Comparison of ENCODE assay signal across 8 cellular contexts in the genomic region with DNA sequence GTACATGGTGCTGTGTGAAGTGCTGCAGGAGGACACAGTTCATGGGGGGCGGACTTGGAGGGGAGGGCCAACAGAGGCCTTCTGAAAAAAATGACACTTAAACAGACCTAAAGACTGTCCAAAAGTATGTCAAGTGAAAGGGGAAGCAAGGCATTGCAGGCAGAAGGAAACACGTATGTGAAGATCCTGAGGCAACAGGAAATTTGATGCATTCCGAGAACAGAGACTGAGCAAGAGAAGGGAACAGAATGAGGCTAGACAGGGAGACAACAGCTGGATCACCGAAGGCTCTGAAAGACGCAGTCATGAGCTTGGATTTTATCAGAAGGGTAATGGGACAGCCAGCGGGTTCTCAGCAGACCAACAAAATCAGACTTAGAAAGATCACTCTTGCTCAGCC. TPM values are rescaled to one million over a fixed set of nuclear protein-coding genes. Genes with fewer than 3 reads are reported as not detected.
DNase-seq lines count a peak whose midpoint lies in the region; ATAC-seq and TF ChIP-seq lines count a peak whose summit lies in the region.

No MANE protein-coding gene starts in this region.

- DNase-seq in EH (ENCODE audit: low read depth) (peak; percentile 33), trophoblast cell (peak in 1 of 2 donors; percentile 39), NCI-H2081 treated with DMSO at 0.1 percent for 48 hours (lab: John Stamatoyannopoulos, UW) (no peak), NCI-H2029 treated with DMSO at 0.1 percent for 48 hours (lab: John Stamatoyannopoulos, UW) (no peak), A172 (ENCODE audit: low spot score) (no peak)

- no peak overlapping the region for H3K18ac ChIP-seq in trophoblast cell (ENCODE audit: low read length)

- H4K20me1 ChIP-seq in OCI-LY1 (ENCODE audit: insufficient read depth, low read length), result no peaks in the 10 kb centered on the region

- H2BK12ac ChIP-seq in trophoblast cell (ENCODE audit: low read length), result no peak overlapping the region

- peak overlapping the region; percentile 71 for H3K4me2 ChIP-seq in OCI-LY1 (ENCODE audit: low read length)
- H3K4me2 ChIP-seq in trophoblast cell (ENCODE audit: low read length), result peak overlapping the region; percentile 83

- H3K9me3 ChIP-seq in OCI-LY1 (ENCODE audit: low read length), result no peaks in the 10 kb centered on the region
- no peaks in the 10 kb centered on the region for H3K9me3 ChIP-seq in endocrine pancreas (ENCODE audit: control insufficient read depth, low read length)
- peaks cover 2% of the 10 kb centered on the region for H3K9me3 ChIP-seq in trophoblast cell (ENCODE audit: insufficient read depth, low read depth, low read length)

- H3K23ac ChIP-seq in trophoblast cell (ENCODE audit: low read length), result no peak overlapping the region

- TF ChIP-seq CTCF in OCI-LY1 (IDR thresholded peaks at IDR 0.05; ENCODE audit: low read length), result no peak

- H3K4me1 ChIP-seq in OCI-LY1 (ENCODE audit: insufficient read depth, low read length, severe bottlenecking) (peaks cover 26% of the 10 kb centered on the region), endocrine pancreas (ENCODE audit: control insufficient read depth, insufficient read depth, low read length) (peaks cover 13% of the 10 kb centered on the region), trophoblast cell (ENCODE audit: control insufficient read depth in 1 of 2, insufficient read depth in 2 of 2, low read length in 2 of 2) (peaks cover 20 to 25% of the 10 kb centered on the region in 2 experiments)

- no peak for ATAC-seq in HG02759 (IDR thresholded peaks at IDR 0.05; ENCODE audit: unreplicated experiment)

- H3K27me3 ChIP-seq in OCI-LY1 (ENCODE audit: insufficient read depth, low read length) (no peaks in the 10 kb centered on the region), endocrine pancreas (ENCODE audit: control insufficient read depth, insufficient read depth, low read length) (no peaks in the 10 kb centered on the region), trophoblast cell (ENCODE audit: insufficient read depth, low read length) (no peaks in the 10 kb centered on the region)

- peak overlapping the region; percentile 35 for H3K4ac ChIP-seq in trophoblast cell (ENCODE audit: low read depth, low read length)

- H3K27ac ChIP-seq in OCI-LY1 (ENCODE audit: low read depth, low read length, poor library complexity, severe bottlenecking) (no peak overlapping the region), trophoblast cell (ENCODE audit: low read depth, low read length) (no peak overlapping the region)

- no peaks in the 10 kb centered on the region for H3K9me2 ChIP-seq in OCI-LY1 (ENCODE audit: low read depth, low read length)

- peaks cover 11% of the 10 kb centered on the region for H3K79me1 ChIP-seq in trophoblast cell (ENCODE audit: low read length)

- H3K14ac ChIP-seq in trophoblast cell (ENCODE audit: low read length), result no peak overlapping the region

- H3K36me3 ChIP-seq in OCI-LY1 (ENCODE audit: insufficient read depth, low read length) (peaks cover 16% of the 10 kb centered on the region), endocrine pancreas (ENCODE audit: control insufficient read depth, insufficient read depth, low read length) (peaks cover 6% of the 10 kb centered on the region), trophoblast cell (ENCODE audit: control insufficient read depth in 1 of 2, insufficient read depth in 2 of 2, low read length in 2 of 2) (peaks cover 12 to 19% of the 10 kb centered on the region in 2 experiments)

- H3K79me2 ChIP-seq in OCI-LY1 (ENCODE audit: insufficient read depth, low read length) (no peaks in the 10 kb centered on the region), trophoblast cell (ENCODE audit: control insufficient read depth, insufficient read depth, low read length, poor library complexity) (peaks cover 22% of the 10 kb centered on the region)

- WGBS in trophoblast cell (ENCODE audit: extremely low coverage, insufficient coverage, insufficient read length), result no CpG with 5 or more reads among the region's 6 CpGs

- H2AFZ ChIP-seq in OCI-LY1 (ENCODE audit: low read length) (no peak overlapping the region), trophoblast cell (ENCODE audit: insufficient read depth, low read length, poor library complexity) (no peak overlapping the region)

- peak overlapping the region; percentile 49 for H4K91ac ChIP-seq in trophoblast cell (ENCODE audit: low read depth, low read length)

- H3K4me3 ChIP-seq in OCI-LY1 (ENCODE audit: low read depth, low read length, poor library complexity, severe bottlenecking), result peak overlapping the region; percentile 84
- H3K4me3 ChIP-seq in endocrine pancreas (ENCODE audit: control insufficient read depth, insufficient read depth, low read length), result peak overlapping the region; percentile 87
- H3K4me3 ChIP-seq in trophoblast cell (ENCODE audit: low read depth, low read length), result no peak overlapping the region

- H3F3A ChIP-seq in OCI-LY1 (ENCODE audit: insufficient read depth, low read length), result no peaks in the 10 kb centered on the region

- H2BK5ac ChIP-seq in trophoblast cell (ENCODE audit: low read depth, low read length, poor library complexity), result no peak overlapping the region

- H3K9ac ChIP-seq in OCI-LY1 (ENCODE audit: low read length) (peak overlapping the region; percentile 71; the same call in 1 of the 2 replicates), endocrine pancreas (ENCODE audit: control insufficient read depth, insufficient read depth, low read length) (peak overlapping the region; percentile 94), trophoblast cell (ENCODE audit: low read length) (no peak overlapping the region)

- peak overlapping the region; percentile 26 for H2AK5ac ChIP-seq in trophoblast cell (ENCODE audit: low read length)

- H4K8ac ChIP-seq in trophoblast cell (ENCODE audit: low read depth, low read length), result no peak overlapping the region

- H2BK120ac ChIP-seq in trophoblast cell (ENCODE audit: insufficient read depth, low read length, poor library complexity), result no peak overlapping the region

- H4K12ac ChIP-seq in trophoblast cell (ENCODE audit: low read depth, low read length), result no peak overlapping the region

RNA-seq across cellular contexts. Expression of a gene that starts 1.1 kb away (rescaled TPM):
- polyA plus RNA-seq in trophoblast cell (2013), result 49.1 and 51.9 TPM in 2 replicates
- 38.9 and 45.5 TPM in 2 replicates for total RNA-seq in A172 (2014; rRNA removed; shearing (Covaris generic))

RNA-seq across cellular contexts. Expression of a gene that starts 1.4 kb away (rescaled TPM):
- polyA plus RNA-seq in trophoblast cell (2013), result 64.5 and 64.8 TPM in 2 replicates
- total RNA-seq in A172 (2014; rRNA removed; shearing (Covaris generic)), result 36.2 and 44.7 TPM in 2 replicates

RNA-seq across cellular contexts. Expression of a gene that starts 15.2 kb away (rescaled TPM):
- polyA plus RNA-seq in trophoblast cell (2013), result 334 and 337 TPM in 2 replicates
- 32.7 and 43.9 TPM in 2 replicates for total RNA-seq in A172 (2014; rRNA removed; shearing (Covaris generic))

RNA-seq across cellular contexts. Expression of a gene that starts 23.2 kb away (rescaled TPM):
- polyA plus RNA-seq in trophoblast cell (2013), result 43.5 and 44.3 TPM in 2 replicates
- total RNA-seq in A172 (2014; rRNA removed; shearing (Covaris generic)), result 166 and 176 TPM in 2 replicates

RNA-seq across cellular contexts. Expression of a gene that starts 30.8 kb away (rescaled TPM):
- polyA plus RNA-seq in trophoblast cell (2013), result not detected in 2 replicates
- not detected in 2 replicates for total RNA-seq in A172 (2014; rRNA removed; shearing (Covaris generic))
